ENCODE assay signal across 1 cellular context in genomic region chr12:42824327-42824726, GRCh38.
TF ChIP-seq lines count a peak whose summit lies in the region.

No MANE protein-coding gene starts in this region.

TF ChIP-seq in HepG2, 621 proteins besides CTCF, POLR2A, EP300 and RAD21 (continued from another document):
- no peak for TF ChIP-seq ZNF280B (CRISPR knock-in tag; IDR thresholded peaks at IDR 0.05; ENCODE audit: borderline replicate concordance)
- no peak for TF ChIP-seq ZNF879 (CRISPR knock-in tag; IDR thresholded peaks at IDR 0.05)
